ENCODE assay signal across 24 cellular contexts in genomic region chr9:113507256-113507655, GRCh38. TPM values are rescaled to one million over a fixed set of nuclear protein-coding genes. Genes with fewer than 3 reads are reported as not detected.
A peak's percentile ranks its signal among the peaks of the same experiment; 100 is the strongest.
DNase-seq lines count a peak whose midpoint lies in the region; ATAC-seq and TF ChIP-seq lines count a peak whose summit lies in the region.
"Had no signal": no experiment of that assay in that cellular context is flagged by ENCODE, and none has a peak within 500 bp of the region (broad histone marks: within the 10 kb centered on the region; RNA-seq: fewer than 3 reads in every experiment).

No MANE protein-coding gene starts in this region.

- no peaks in the 10 kb centered on the region for H3K9me3 ChIP-seq in T-helper 17 cell (ENCODE audit: control insufficient read depth, low read length, poor library complexity, severe bottlenecking)
- no peaks in the 10 kb centered on the region for H3K9me3 ChIP-seq in trophoblast cell (ENCODE audit: insufficient read depth, low read depth, low read length)
- H3K9me3 ChIP-seq: BE2C, MG63 had no signal

- peak overlapping the region; percentile 42 for H3K14ac ChIP-seq in trophoblast cell (ENCODE audit: low read length)

- peaks cover 29 to 38% of the 10 kb centered on the region in 2 experiments for H3K4me1 ChIP-seq in trophoblast cell (ENCODE audit: control insufficient read depth in 1 of 2, insufficient read depth in 2 of 2, low read length in 2 of 2)
- H3K4me1 ChIP-seq: BE2C had no signal

- H2BK12ac ChIP-seq in trophoblast cell (ENCODE audit: low read length), result peak overlapping the region; percentile 50

- WGBS in trophoblast cell (ENCODE audit: extremely low coverage, insufficient coverage, insufficient read length), result no CpG with 5 or more reads among the region's 19 CpGs

- H3K27ac ChIP-seq in layer of hippocampus (ENCODE audit: low read depth, low read length) (peak overlapping the region; percentile 9), trophoblast cell (ENCODE audit: low read depth, low read length) (no peak overlapping the region)
- H3K27ac ChIP-seq: PC-9 had no signal

- TF ChIP-seq CTCF in activated CD8-positive, alpha-beta T cell treated with anti-CD3 and anti-CD28 coated beads for 36 hours (IDR thresholded peaks at IDR 0.05), result no peak

- no peak overlapping the region for H4K12ac ChIP-seq in trophoblast cell (ENCODE audit: low read depth, low read length)

- H4K91ac ChIP-seq in trophoblast cell (ENCODE audit: low read depth, low read length), result peak overlapping the region; percentile 3

- peak overlapping the region; percentile 26 for H3K18ac ChIP-seq in trophoblast cell (ENCODE audit: low read length)

- no peak overlapping the region for H3K9ac ChIP-seq in trophoblast cell (ENCODE audit: low read length)

- peaks cover 58% of the 10 kb centered on the region for H3K4me1 Mint-ChIP-seq in activated CD8-positive, alpha-beta T cell treated with anti-CD3 and anti-CD28 coated beads, Interleukin-2, amount 10 ng/mL, durations not matched to agents 7 days and 5 days (ENCODE audit: low read depth)
- H3K4me1 Mint-ChIP-seq in activated CD8-positive, alpha-beta T cell treated with anti-CD3 and anti-CD28 coated beads for 36 hours (ENCODE audit: low read depth), result peaks cover 28% of the 10 kb centered on the region
- peaks cover 22% of the 10 kb centered on the region for H3K4me1 Mint-ChIP-seq in T-helper 17 cell

- H2BK5ac ChIP-seq in trophoblast cell (ENCODE audit: low read depth, low read length, poor library complexity), result no peak overlapping the region

- no peaks in the 10 kb centered on the region for H3K9me3 Mint-ChIP-seq in activated CD8-positive, alpha-beta T cell treated with anti-CD3 and anti-CD28 coated beads, Interleukin-2, amount 10 ng/mL, durations not matched to agents 7 days and 5 days (ENCODE audit: insufficient read depth)
- H3K9me3 Mint-ChIP-seq in activated CD8-positive, alpha-beta T cell treated with anti-CD3 and anti-CD28 coated beads for 36 hours, result no peaks in the 10 kb centered on the region
- H3K9me3 Mint-ChIP-seq: CD14-positive monocyte had no signal

- H3K79me1 ChIP-seq in trophoblast cell (ENCODE audit: low read length), result peaks cover 35% of the 10 kb centered on the region

- no peaks in the 10 kb centered on the region for H3K36me3 Mint-ChIP-seq in activated CD8-positive, alpha-beta T cell treated with anti-CD3 and anti-CD28 coated beads, Interleukin-2, amount 10 ng/mL, durations not matched to agents 7 days and 5 days (ENCODE audit: low read depth)
- H3K36me3 Mint-ChIP-seq in activated CD8-positive, alpha-beta T cell treated with anti-CD3 and anti-CD28 coated beads for 36 hours (ENCODE audit: low read depth), result no peaks in the 10 kb centered on the region
- peaks cover 2% of the 10 kb centered on the region for H3K36me3 Mint-ChIP-seq in T-helper 17 cell (ENCODE audit: low read depth)
- H3K36me3 Mint-ChIP-seq: CD14-positive monocyte had no signal

- no peak overlapping the region for H3K4ac ChIP-seq in trophoblast cell (ENCODE audit: low read depth, low read length)

- H2AK5ac ChIP-seq in trophoblast cell (ENCODE audit: low read length), result peak overlapping the region; percentile 51

- H4K8ac ChIP-seq in trophoblast cell (ENCODE audit: low read depth, low read length), result no peak overlapping the region

- H2AFZ ChIP-seq in trophoblast cell (ENCODE audit: insufficient read depth, low read length, poor library complexity), result no peak overlapping the region
- H2AFZ ChIP-seq: PC-9 had no signal

- no peak overlapping the region for H3K4me3 ChIP-seq in trophoblast cell (ENCODE audit: low read depth, low read length)
- H3K4me3 ChIP-seq: MG63, PC-9 had no signal

- no peak for DNase-seq in activated CD8-positive, alpha-beta T cell treated with anti-CD3 and anti-CD28 coated beads, Interleukin-2, amount 10 ng/mL, durations not matched to agents 7 days and 5 days
- no peak for DNase-seq in activated CD8-positive, alpha-beta T cell treated with anti-CD3 and anti-CD28 coated beads for 36 hours
- DNase-seq in T-helper 17 cell (no peak), trophoblast cell (no peak), SK-N-DZ (ENCODE audit: low spot score) (no peak), mesenteric fat pad (ENCODE audit: low spot score) (no peak), DMS53 treated with DMSO at 0.1 percent for 48 hours (lab: John Stamatoyannopoulos, UW; ENCODE audit: unreplicated experiment) (no peak)
- DNase-seq: 8988T, ACHN, BE2C, Calu3, DND-41, HCEC 1CT, IMR-90, KG1, MG63, NCI-H1417, NCI-H1694 treated with DMSO at 0.1 percent for 48 hours, NCI-H2227 treated with DMSO at 0.1 percent for 48 hours, NCI-H526 treated with DMSO at 0.1 percent for 48 hours, PC-9 had no signal

- H3K27ac Mint-ChIP-seq in activated CD8-positive, alpha-beta T cell treated with anti-CD3 and anti-CD28 coated beads, Interleukin-2, amount 10 ng/mL, durations not matched to agents 7 days and 5 days, result peak overlapping the region; percentile 43
- H3K27ac Mint-ChIP-seq in activated CD8-positive, alpha-beta T cell treated with anti-CD3 and anti-CD28 coated beads for 36 hours, result no peak overlapping the region
- H3K27ac Mint-ChIP-seq in T-helper 17 cell, result no peak overlapping the region

- ATAC-seq in activated CD8-positive, alpha-beta T cell treated with anti-CD3 and anti-CD28 coated beads, Interleukin-2, amount 10 ng/mL, durations not matched to agents 7 days and 5 days, result no peak
- ATAC-seq in activated CD8-positive, alpha-beta T cell treated with anti-CD3 and anti-CD28 coated beads for 36 hours, result no peak
- ATAC-seq in T-helper 17 cell, result no peak
- ATAC-seq: Right ventricle myocardium inferior had no signal

- intact Hi-C loops in activated CD8-positive, alpha-beta T cell treated with anti-CD3 and anti-CD28 coated beads for 36 hours (cut with micrococcal nuclease), result no loop called here

- CTCF ChIA-PET in activated CD8-positive, alpha-beta T cell treated with anti-CD3 and anti-CD28 coated beads, Interleukin-2, amount 10 ng/mL, durations not matched to agents 7 days and 5 days (lab: Charles Lee), result interaction anchor here (0.8 to 13.6 kb wide), 3 partner anchors 11 to 73 kb away, joined by 3 to 154 read pairs (median 17); no protein-coding TSS in a partner anchor
- CTCF ChIA-PET in activated CD8-positive, alpha-beta T cell treated with anti-CD3 and anti-CD28 coated beads for 36 hours (lab: Charles Lee), result interaction anchor here (1.2 to 2.6 kb wide), 8 partner anchors 11 to 95 kb away, joined by 3 to 14 read pairs (median 5); no protein-coding TSS in a partner anchor

- no peak overlapping the region for H3K4me2 ChIP-seq in trophoblast cell (ENCODE audit: low read length)
- H3K4me2 ChIP-seq: PC-9 had no signal

- POLR2A ChIA-PET in activated CD8-positive, alpha-beta T cell treated with anti-CD3 and anti-CD28 coated beads, Interleukin-2, amount 10 ng/mL, durations not matched to agents 7 days and 5 days (lab: Charles Lee), result no interaction called here
- POLR2A ChIA-PET in activated CD8-positive, alpha-beta T cell treated with anti-CD3 and anti-CD28 coated beads for 36 hours (lab: Charles Lee), result no interaction called here

- H3K27me3 Mint-ChIP-seq in activated CD8-positive, alpha-beta T cell treated with anti-CD3 and anti-CD28 coated beads, Interleukin-2, amount 10 ng/mL, durations not matched to agents 7 days and 5 days (ENCODE audit: low read depth), result no peaks in the 10 kb centered on the region
- no peaks in the 10 kb centered on the region for H3K27me3 Mint-ChIP-seq in activated CD8-positive, alpha-beta T cell treated with anti-CD3 and anti-CD28 coated beads for 36 hours
- no peaks in the 10 kb centered on the region for H3K27me3 Mint-ChIP-seq in T-helper 17 cell

- no peaks in the 10 kb centered on the region for H3K27me3 ChIP-seq in layer of hippocampus (ENCODE audit: control insufficient read depth, insufficient read depth, low read length)
- no peaks in the 10 kb centered on the region for H3K27me3 ChIP-seq in trophoblast cell (ENCODE audit: insufficient read depth, low read length)
- H3K27me3 ChIP-seq: BE2C, MG63 had no signal

- H3K4me3 Mint-ChIP-seq in activated CD8-positive, alpha-beta T cell treated with anti-CD3 and anti-CD28 coated beads, Interleukin-2, amount 10 ng/mL, durations not matched to agents 7 days and 5 days, result no peak overlapping the region
- H3K4me3 Mint-ChIP-seq in activated CD8-positive, alpha-beta T cell treated with anti-CD3 and anti-CD28 coated beads for 36 hours, result no peak overlapping the region
- peak overlapping the region; percentile 12 for H3K4me3 Mint-ChIP-seq in T-helper 17 cell
- H3K4me3 Mint-ChIP-seq: CD14-positive monocyte had no signal

- H3K36me3 ChIP-seq in trophoblast cell (ENCODE audit: control insufficient read depth in 1 of 2, insufficient read depth in 2 of 2, low read length in 2 of 2), result peaks cover 0 to 9% of the 10 kb centered on the region in 2 experiments
- H3K36me3 ChIP-seq: MG63 had no signal

- H3K79me2 ChIP-seq in trophoblast cell (ENCODE audit: control insufficient read depth, insufficient read depth, low read length, poor library complexity), result peaks cover 4% of the 10 kb centered on the region

- H3K23ac ChIP-seq in trophoblast cell (ENCODE audit: low read length), result no peak overlapping the region

- H2BK120ac ChIP-seq in trophoblast cell (ENCODE audit: insufficient read depth, low read length, poor library complexity), result no peak overlapping the region

RNA-seq across cellular contexts. Expression of gene RGS3, which starts 43.7 kb away (rescaled TPM):
- 10 to 100 TPM; 68.9 to 77.2 TPM for total RNA-seq in activated CD8-positive, alpha-beta T cell treated with anti-CD3 and anti-CD28 coated beads, Interleukin-2, amount 10 ng/mL, durations not matched to agents 7 days and 5 days
- 10 to 100 TPM; 51.0 to 51.5 TPM for total RNA-seq in activated CD8-positive, alpha-beta T cell treated with anti-CD3 and anti-CD28 coated beads for 36 hours
- total RNA-seq in T-helper 17 cell (10 to 100 TPM; 17.4 to 22.0 TPM), mesenteric fat pad (116 TPM)
- 97.8 and 100 TPM in 2 replicates for polyA plus RNA-seq in trophoblast cell (2013)
- 25.0 and 38.8 TPM in 2 replicates for polyA plus RNA-seq in SK-N-DZ (2014; cell fraction: cytosol; rRNA removed)
- 42.0 and 45.4 TPM in 2 replicates for polyA plus RNA-seq in SK-N-DZ (2014; cell fraction: nucleus; rRNA removed)
